In genomic region chr6:45513331-45513730, GRCh38 we compare ENCODE assay signal across 26 cellular contexts.
A peak's percentile ranks its signal among the peaks of the same experiment; 100 is the strongest.
DNase-seq lines count a peak whose midpoint lies in the region; ATAC-seq, FAIRE-seq and TF ChIP-seq lines count a peak whose summit lies in the region.
"Had no signal": no experiment of that assay in that cellular context is flagged by ENCODE, and none has a peak within 500 bp of the region (broad histone marks: within the 10 kb centered on the region; RNA-seq: fewer than 3 reads in every experiment).

No MANE protein-coding gene starts in this region.

- no peak overlapping the region for H2BK120ac ChIP-seq in mesendoderm (ENCODE audit: low read depth, low read length)

- H3K9me3 ChIP-seq in CD4-positive, CD25-positive, alpha-beta regulatory T cell (ENCODE audit: control insufficient read depth in 2 of 2, low read length in 2 of 2) = no peaks in the 10 kb centered on the region
- H3K9me3 ChIP-seq: pancreas, right lobe of liver had no signal

- H4K5ac ChIP-seq in mesendoderm (ENCODE audit: low read length) = no peak overlapping the region

- no peaks in the 10 kb centered on the region for H3K27me3 Mint-ChIP-seq in CD4-positive, CD25-positive, alpha-beta regulatory T cell
- H3K27me3 Mint-ChIP-seq in activated CD4-positive, alpha-beta T cell treated with anti-CD3 and anti-CD28 coated beads for 36 hours = no peaks in the 10 kb centered on the region
- H3K27me3 Mint-ChIP-seq: activated naive CD8-positive, alpha-beta T cell treated with anti-CD3 and anti-CD28 coated beads, Interleukin-2, amount 50 U/mL, for 24 hours; T-cell had no signal

- H3K36me3 ChIP-seq in CD4-positive, CD25-positive, alpha-beta regulatory T cell (ENCODE audit: control insufficient read depth, insufficient read depth, low read length) = peaks cover 21% of the 10 kb centered on the region
- no peaks in the 10 kb centered on the region for H3K36me3 ChIP-seq in mesendoderm (ENCODE audit: control insufficient read depth, insufficient read depth, low read length)
- H3K36me3 ChIP-seq: pancreas, right lobe of liver had no signal

- POLR2A ChIA-PET in activated CD4-positive, alpha-beta T cell treated with anti-CD3 and anti-CD28 coated beads for 36 hours (lab: Charles Lee) = no interaction called here

- H3K18ac ChIP-seq in mesendoderm (ENCODE audit: low read length) = no peak overlapping the region

- H3K36me3 Mint-ChIP-seq in CD4-positive, CD25-positive, alpha-beta regulatory T cell = peaks cover 7% of the 10 kb centered on the region
- H3K36me3 Mint-ChIP-seq in activated CD4-positive, alpha-beta T cell treated with anti-CD3 and anti-CD28 coated beads for 36 hours (ENCODE audit: low read depth) = peaks cover 23% of the 10 kb centered on the region

- no peak overlapping the region for H3K4ac ChIP-seq in mesendoderm (ENCODE audit: low read depth, low read length)

- H3K79me2 ChIP-seq in mesendoderm (ENCODE audit: control insufficient read depth, insufficient read depth, low read length) = no peaks in the 10 kb centered on the region

- no peak overlapping the region for H3K4me2 ChIP-seq in mesendoderm (ENCODE audit: low read length)
- H3K4me2 ChIP-seq: PC-9 had no signal

- intact Hi-C loops in activated CD4-positive, alpha-beta T cell treated with anti-CD3 and anti-CD28 coated beads for 36 hours (cut with DNase I, micrococcal nuclease) = no loop called here

- no peak for TF ChIP-seq CTCF in D721Med (IDR thresholded peaks at IDR 0.05; ENCODE audit: insufficient read depth, missing control alignments)

- H2BK5ac ChIP-seq in mesendoderm (ENCODE audit: low read length) = no peak overlapping the region

- no peak overlapping the region for H3K9ac ChIP-seq in mesendoderm (ENCODE audit: low read length)

- no peak for DNase-seq in CD4-positive, CD25-positive, alpha-beta regulatory T cell
- DNase-seq in NCI-H1105 (lab: John Stamatoyannopoulos, UW) (peak; percentile 41), astrocyte of the hippocampus (ENCODE audit: low read depth, low spot score) (peak; percentile 24), mesendoderm (peak; percentile 19), kidney tubule cell (ENCODE audit: low spot score) (no peak), D721Med (ENCODE audit: insufficient read length, low spot score) (no peak), KBM-7 (no peak)
- no peak for DNase-seq in activated CD4-positive, alpha-beta T cell treated with anti-CD3 and anti-CD28 coated beads for 36 hours
- DNase-seq: ACHN; activated CD8-positive, alpha-beta memory T cell treated with anti-CD3 and anti-CD28 coated beads, Interleukin-2, amount 50 U/mL, for 48 hours; activated effector memory CD4-positive, alpha-beta T cell treated with anti-CD3 and anti-CD28 coated beads, Interleukin-2, amount 50 U/mL, for 16 hours; activated naive CD8-positive, alpha-beta T cell treated with anti-CD3 and anti-CD28 coated beads, Interleukin-2, amount 50 U/mL, for 24 hours; cortex of kidney; GDM1; NCI-H1092; NCI-H2171; NCI-H69; pancreas; PC-9; right lobe of liver; SIG-M5; T-cell had no signal

- FAIRE-seq in D721Med (lab: Jason Lieb, UNC) = no peak
- FAIRE-seq: endothelial cell of umbilical vein, keratinocyte, pancreas had no signal

- WGBS in mesendoderm (ENCODE audit: extremely low coverage, insufficient coverage, low lambda C conversion rate) = no CpG with 5 or more reads among the region's 6 CpGs

- H3K9me3 Mint-ChIP-seq in CD4-positive, CD25-positive, alpha-beta regulatory T cell = peaks cover 0 to 1% (median 0%) of the 10 kb centered on the region in 7 donors
- H3K9me3 Mint-ChIP-seq in activated CD4-positive, alpha-beta T cell treated with anti-CD3 and anti-CD28 coated beads for 36 hours (ENCODE audit: low read depth) = no peaks in the 10 kb centered on the region
- H3K9me3 Mint-ChIP-seq: activated naive CD8-positive, alpha-beta T cell treated with anti-CD3 and anti-CD28 coated beads, Interleukin-2, amount 50 U/mL, for 24 hours; T-cell had no signal

- H3K56ac ChIP-seq in mesendoderm (ENCODE audit: low read length) = no peak overlapping the region

- H3K27ac Mint-ChIP-seq in CD4-positive, CD25-positive, alpha-beta regulatory T cell = peak overlapping the region in 2 of 3 donors; percentile 5 to 20
- H3K27ac Mint-ChIP-seq in activated CD4-positive, alpha-beta T cell treated with anti-CD3 and anti-CD28 coated beads for 36 hours = no peak overlapping the region
- H3K27ac Mint-ChIP-seq: activated naive CD8-positive, alpha-beta T cell treated with anti-CD3 and anti-CD28 coated beads, Interleukin-2, amount 50 U/mL, for 24 hours; T-cell had no signal

- H4K8ac ChIP-seq in mesendoderm (ENCODE audit: low read depth, low read length) = no peak overlapping the region

- H2BK15ac ChIP-seq in mesendoderm (replicated peaks; ENCODE audit: low read depth) = no peak overlapping the region

- H3K4me1 Mint-ChIP-seq in CD4-positive, CD25-positive, alpha-beta regulatory T cell = peaks cover 0 to 10% (median 0%) of the 10 kb centered on the region in 4 donors
- H3K4me1 Mint-ChIP-seq in activated CD4-positive, alpha-beta T cell treated with anti-CD3 and anti-CD28 coated beads for 36 hours = no peaks in the 10 kb centered on the region

- H3K4me3 ChIP-seq in CD4-positive, CD25-positive, alpha-beta regulatory T cell (ENCODE audit: low read depth, low read length) = no peak overlapping the region
- no peak overlapping the region for H3K4me3 ChIP-seq in mesendoderm (ENCODE audit: low read length)
- H3K4me3 ChIP-seq: lung, pancreas, PC-9, right lobe of liver had no signal

- no peak overlapping the region for H3K23ac ChIP-seq in mesendoderm (ENCODE audit: low read length)

- H3K27ac ChIP-seq in CD4-positive, CD25-positive, alpha-beta regulatory T cell (ENCODE audit: insufficient read depth, low read length, poor library complexity, severe bottlenecking) = no peak overlapping the region
- no peak overlapping the region for H3K27ac ChIP-seq in mesendoderm (ENCODE audit: low read depth, low read length)
- H3K27ac ChIP-seq: C4-2B, pancreas, PC-9, right lobe of liver had no signal

- H2AK5ac ChIP-seq in mesendoderm (ENCODE audit: low read length) = no peak overlapping the region

- no peak overlapping the region for H3K4me3 Mint-ChIP-seq in CD4-positive, CD25-positive, alpha-beta regulatory T cell
- H3K4me3 Mint-ChIP-seq in activated CD4-positive, alpha-beta T cell treated with anti-CD3 and anti-CD28 coated beads for 36 hours = no peak overlapping the region
- H3K4me3 Mint-ChIP-seq: activated naive CD8-positive, alpha-beta T cell treated with anti-CD3 and anti-CD28 coated beads, Interleukin-2, amount 50 U/mL, for 24 hours; T-cell had no signal

- ATAC-seq in CD4-positive, CD25-positive, alpha-beta regulatory T cell (ENCODE audit: low read depth in 2 of 2) = no peak
- ATAC-seq in activated CD4-positive, alpha-beta T cell treated with anti-CD3 and anti-CD28 coated beads for 36 hours = no peak
- ATAC-seq: activated naive CD8-positive, alpha-beta T cell treated with anti-CD3 and anti-CD28 coated beads, Interleukin-2, amount 50 U/mL, for 24 hours; pancreas; right lobe of liver; T-cell had no signal

- H3K79me1 ChIP-seq in mesendoderm (ENCODE audit: low read length) = no peaks in the 10 kb centered on the region

- in situ Hi-C loops in KBM-7 (cut with MboI; ENCODE audit: low pct_unique_long_range_greater_than_20kb, low sequenced_read_pairs) = no loop called here

- no peaks in the 10 kb centered on the region for H3K4me1 ChIP-seq in CD4-positive, CD25-positive, alpha-beta regulatory T cell (ENCODE audit: control insufficient read depth, insufficient read depth, low read length, poor library complexity, severe bottlenecking)
- no peaks in the 10 kb centered on the region for H3K4me1 ChIP-seq in mesendoderm (ENCODE audit: control insufficient read depth, low read depth, low read length)
- H3K4me1 ChIP-seq: pancreas, right lobe of liver had no signal

- H3K27me3 ChIP-seq in CD4-positive, CD25-positive, alpha-beta regulatory T cell (ENCODE audit: control insufficient read depth, insufficient read depth, low read length) = no peaks in the 10 kb centered on the region
- H3K27me3 ChIP-seq in mesendoderm (ENCODE audit: insufficient read depth, low read length, poor library complexity) = no peaks in the 10 kb centered on the region
- H3K27me3 ChIP-seq: right lobe of liver had no signal

- CTCF ChIA-PET in activated CD4-positive, alpha-beta T cell treated with anti-CD3 and anti-CD28 coated beads for 36 hours (lab: Charles Lee) = no interaction called here

Comparison
In these comparisons a context has a peak if more than half of its experiments do, and no peak if none do; other contexts are left out.
1. DNase-seq: peak in NCI-H1105 (single experiment), astrocyte of the hippocampus (single experiment) and mesendoderm (single experiment); none in CD4-positive, CD25-positive, alpha-beta regulatory T cell (0 of 3), kidney tubule cell (single experiment), D721Med (single experiment), KBM-7 (single experiment) and activated CD4-positive, alpha-beta T cell treated with anti-CD3 and anti-CD28 coated beads for 36 hours (single experiment).